In the genomic region with DNA sequence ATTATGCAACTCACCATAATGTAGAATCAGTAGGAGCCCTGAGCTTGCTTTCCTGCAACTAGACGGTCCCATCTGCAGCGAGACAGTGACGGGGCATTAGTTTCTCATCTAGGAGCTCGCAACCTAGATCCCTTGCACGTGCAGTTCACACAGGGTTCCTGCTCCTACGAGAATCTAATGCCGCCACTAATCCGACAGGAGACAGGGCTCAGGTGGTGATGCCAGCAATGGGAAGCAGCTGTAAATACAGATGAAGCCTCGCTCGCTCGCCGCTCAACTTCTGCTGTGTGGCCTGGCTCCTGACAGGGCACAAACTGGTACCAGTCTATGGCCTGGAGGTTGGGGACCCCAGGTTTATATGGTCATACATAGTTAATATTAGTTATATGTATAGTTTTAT, we compare ENCODE assay signal across 24 cellular contexts.
"Had no signal": no experiment of that assay in that cellular context is flagged by ENCODE, and none has a peak within 500 bp of the region (broad histone marks: within the 10 kb centered on the region; RNA-seq: fewer than 3 reads in every experiment).

No MANE protein-coding gene starts in this region.

- H3K27ac ChIP-seq: neural progenitor cell, neutrophil, pancreas, prostate gland, right lobe of liver, sigmoid colon, stomach, thoracic aorta, thyroid gland, tibial nerve, upper lobe of left lung, vagina had no signal

- ATAC-seq: natural killer cell; pancreas; right cardiac atrium; right lobe of liver; stimulated activated effector memory CD8-positive, alpha-beta T cell treated with anti-CD3 and anti-CD28 coated beads, Interleukin-12 subunit alpha, Interleukin-12 subunit beta, amount 100 ng/mL, for 72 hours; stimulated activated naive B cell treated with anti-CD40 and anti-IgM and Interleukin-4, amounts not matched to agents 10 μg/mL and 1 μg/mL and 100 μg/mL, for 72 hours had no signal

- H3K9me3 ChIP-seq: neutrophil, pancreas, prostate gland, right lobe of liver, sigmoid colon, stomach, thoracic aorta, thyroid gland, tibial nerve, upper lobe of left lung, vagina had no signal

- DNase-seq: natural killer cell; nucleus accumbens; pancreas; right cardiac atrium; right lobe of liver; sigmoid colon; small intestine; stimulated activated CD4-positive, alpha-beta T cell treated with anti-CD3 and anti-CD28 coated beads, Interleukin-15, amount 100 ng/mL, for 24 hours; stimulated activated CD4-positive, alpha-beta T cell treated with anti-CD3 and anti-CD28 coated beads, Interleukin-2, amount 100 ng/mL, for 24 hours; stimulated activated CD4-positive, alpha-beta T cell treated with anti-CD3 and anti-CD28 coated beads, Interleukin-2, amount 100 ng/mL, for 48 hours; stimulated activated CD4-positive, alpha-beta T cell treated with anti-CD3 and anti-CD28 coated beads, Interleukin-4, amount 100 ng/mL, for 24 hours; stimulated activated naive B cell treated with anti-CD40 and anti-IgM and Interleukin-4, amounts not matched to agents 10 μg/mL and 1 μg/mL and 100 μg/mL, for 72 hours; stimulated activated naive CD4-positive, alpha-beta T cell treated with Interleukin-2 at 50 U/mL for 16 hours; stomach; thyroid gland; trophoblast cell; upper lobe of left lung had no signal

- H3K36me3 ChIP-seq: neural progenitor cell, neutrophil, pancreas, prostate gland, right lobe of liver, sigmoid colon, stomach, thoracic aorta, thyroid gland, tibial nerve, upper lobe of left lung, vagina had no signal

- H3K4me3 ChIP-seq: neural progenitor cell, pancreas, prostate gland, right lobe of liver, sigmoid colon, stomach, thoracic aorta, thyroid gland, tibial nerve, upper lobe of left lung, vagina had no signal

- H3K27me3 ChIP-seq: neural progenitor cell, neutrophil, pancreas, right lobe of liver, sigmoid colon, thyroid gland, tibial nerve, upper lobe of left lung, vagina had no signal
